ENCODE assay signal across 6 cellular contexts in the genomic region with DNA sequence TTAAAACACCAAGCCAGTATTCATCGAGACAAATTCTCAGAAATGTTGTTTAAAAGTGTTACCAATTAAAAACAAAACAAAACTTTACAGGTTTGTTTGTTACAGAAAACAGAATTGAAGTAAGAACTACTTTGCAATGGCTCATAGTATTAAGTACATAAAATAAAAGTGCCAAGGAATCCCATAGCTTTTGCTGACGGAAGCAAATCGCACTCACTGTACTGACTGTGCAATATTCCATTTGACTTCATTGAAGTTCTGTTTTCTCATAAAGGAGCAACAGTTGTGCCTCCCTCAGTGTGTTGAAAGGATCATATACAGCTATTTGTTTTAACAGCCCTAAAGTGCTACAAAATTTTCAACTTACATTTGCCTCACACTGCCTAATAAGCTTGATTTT.
"Had no signal": no experiment of that assay in that cellular context is flagged by ENCODE, and none has a peak within 500 bp of the region (broad histone marks: within the 10 kb centered on the region; RNA-seq: fewer than 3 reads in every experiment).

No MANE protein-coding gene starts in this region.

- H3K4me2 ChIP-seq: KMS-11 had no signal

- DNase-seq: Karpas-422, KBM-7, KG1 had no signal

- H3K9ac ChIP-seq: KMS-11 had no signal

- FAIRE-seq: HTR-8/SVneo had no signal

- H3K27ac ChIP-seq: HL-60, KMS-11 had no signal
